In the genomic region with DNA sequence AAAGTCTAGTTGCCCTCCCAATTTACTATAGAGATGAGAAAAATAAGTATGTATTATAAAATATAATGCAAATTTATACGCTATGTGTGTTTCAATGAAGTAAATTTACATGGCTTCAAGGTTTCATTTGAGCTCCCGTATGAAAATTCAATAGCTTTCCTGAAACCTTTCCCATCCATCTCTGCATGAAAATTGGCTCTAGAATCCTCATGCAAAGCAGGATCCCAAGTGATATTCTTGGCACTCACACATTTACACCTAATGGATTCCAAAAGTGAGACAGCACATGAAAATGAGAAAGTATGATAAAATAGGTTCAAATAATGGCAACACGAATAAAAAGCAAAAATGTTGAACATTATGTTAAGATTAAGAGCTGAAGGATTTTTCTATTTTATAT, we compare ENCODE assay signal across 22 cellular contexts.
"Had no signal": no experiment of that assay in that cellular context is flagged by ENCODE, and none has a peak within 500 bp of the region (broad histone marks: within the 10 kb centered on the region; RNA-seq: fewer than 3 reads in every experiment).

No MANE protein-coding gene starts in this region.

- H3K27ac ChIP-seq: colonic mucosa, epithelial cell of prostate, esophagus squamous epithelium, gastrocnemius medialis, heart right ventricle, left lung, lower lobe of right lung had no signal

- H3K4me1 ChIP-seq: colonic mucosa, gastrocnemius medialis, left lung, lower lobe of right lung had no signal

- H3K9me3 ChIP-seq: colonic mucosa, esophagus squamous epithelium, gastrocnemius medialis, heart right ventricle, left lung, lower lobe of right lung had no signal

- DNase-seq: colonic mucosa; cortex of kidney; effector CD8-positive, alpha-beta T cell; effector memory CD8-positive, alpha-beta T cell; endodermal cell; erythroblast; esophagus squamous epithelium; foreskin fibroblast; foreskin melanocyte; gastrocnemius medialis; glutamatergic neuron; head of caudate nucleus; heart right ventricle; hippocampal formation; left cardiac atrium; left lung; left ventricle myocardium superior; lower lobe of right lung; mesenchymal stem cell; midbrain had no signal

- H3K4me3 ChIP-seq: colonic mucosa, esophagus squamous epithelium, gastrocnemius medialis, heart right ventricle, left lung, lower lobe of right lung had no signal

- H3K36me3 ChIP-seq: colonic mucosa, esophagus squamous epithelium, gastrocnemius medialis, heart right ventricle, left lung, lower lobe of right lung had no signal

- ATAC-seq: effector memory CD8-positive, alpha-beta T cell; esophagus mucosa; gastrocnemius medialis; heart right ventricle; left cardiac atrium; left lung; left ventricle myocardium superior; lower lobe of right lung had no signal

- H3K27me3 ChIP-seq: colonic mucosa, esophagus squamous epithelium, gastrocnemius medialis, heart right ventricle, left lung had no signal
